In genomic region chr4:3829211-3829953, GRCh38 we compare ENCODE assay signal across 20 cellular contexts.
DNase-seq lines count a peak whose midpoint lies in the region; ATAC-seq, FAIRE-seq and TF ChIP-seq lines count a peak whose summit lies in the region.
"Had no signal": no experiment of that assay in that cellular context is flagged by ENCODE, and none has a peak within 500 bp of the region (broad histone marks: within the 10 kb centered on the region; RNA-seq: fewer than 3 reads in every experiment).

No MANE protein-coding gene starts in this region.

- H3K4me2 ChIP-seq in HepG2 (ENCODE audit: low read depth, low read length) (no peak overlapping the region), neuronal stem cell (ENCODE audit: insufficient read depth, low read length, poor library complexity, severe bottlenecking) (peak overlapping the region; percentile 38)

- H3K23ac ChIP-seq in neuronal stem cell (ENCODE audit: low read depth, low read length, poor library complexity): peak overlapping the region; percentile 92

- TF ChIP-seq EP300 in HepG2 (IDR thresholded peaks at IDR 0.05; ENCODE audit: low read depth in 2 of 2, low read length in 2 of 2) (no peak), HepG2 (CRISPR knock-in tag; IDR thresholded peaks at IDR 0.05; ENCODE audit: borderline replicate concordance) (no peak)

- peak overlapping the region; percentile 87 for H4K91ac ChIP-seq in neuronal stem cell (ENCODE audit: low read depth, low read length, poor library complexity)

- BruUV-seq in HepG2 (replicated peaks; lab: Mats Ljungman, UMichigan): no TSS peak

- peak overlapping the region; percentile 99 for H2AK5ac ChIP-seq in neuronal stem cell (ENCODE audit: low read depth, low read length)

- H2AFZ ChIP-seq in HepG2 (ENCODE audit: low read length): no peak overlapping the region
- no peak overlapping the region for H2AFZ ChIP-seq in neuronal stem cell (ENCODE audit: low read length)

- TF ChIP-seq CTCF in HepG2 (CRISPR knock-in tag; IDR thresholded peaks at IDR 0.05): no peak
- no peak for TF ChIP-seq CTCF in right lobe of liver (IDR thresholded peaks at IDR 0.05)
- no peak for TF ChIP-seq CTCF in chondrocyte (IDR thresholded peaks at IDR 0.05)
- TF ChIP-seq CTCF in nephron progenitor cell (IDR thresholded peaks at IDR 0.05): no peak

- H3K4me3 Mint-ChIP-seq in chondrocyte (ENCODE audit: unreplicated experiment) (no peak overlapping the region), nephron progenitor cell (no peak overlapping the region)
- H3K4me3 Mint-ChIP-seq: B cell; CD14-positive monocyte; CD8-positive, alpha-beta T cell had no signal

- WGBS in HepG2 (ENCODE audit: low lambda C conversion rate): 98% methylated on average over 10 of the region's 20 CpGs
- WGBS in right lobe of liver (ENCODE audit: insufficient coverage, low coverage, low lambda C conversion rate, missing lambda C conversion rate): 95% methylated on average over 8 of the region's 20 CpGs
- WGBS in neuronal stem cell (ENCODE audit: extremely low coverage in 2 of 2, insufficient read length in 2 of 2, insufficient replicate concordance in 1 of 2), 2 donors: no CpG with 5 or more reads among the region's 20 CpGs

- H3K4me1 Mint-ChIP-seq in chondrocyte (ENCODE audit: low read depth): no peaks in the 10 kb centered on the region
- peaks cover 47% of the 10 kb centered on the region for H3K4me1 Mint-ChIP-seq in nephron progenitor cell
- H3K4me1 Mint-ChIP-seq: B cell, CD14-positive monocyte had no signal

- H3K79me2 ChIP-seq in HepG2 (ENCODE audit: insufficient read depth, low read length): no peaks in the 10 kb centered on the region

- H3K27ac ChIP-seq in HepG2 (ENCODE audit: extremely low read length, insufficient read depth, low read length): peak overlapping the region; percentile 91
- no peak overlapping the region for H3K27ac ChIP-seq in right lobe of liver
- H3K27ac ChIP-seq in neuronal stem cell (replicated peaks; ENCODE audit: low read length): no peak overlapping the region
- H3K27ac ChIP-seq: HL-60 had no signal

- no peaks in the 10 kb centered on the region for H3K9me3 Mint-ChIP-seq in chondrocyte (ENCODE audit: low read depth)
- no peaks in the 10 kb centered on the region for H3K9me3 Mint-ChIP-seq in nephron progenitor cell
- H3K9me3 Mint-ChIP-seq: CD14-positive monocyte; CD8-positive, alpha-beta T cell had no signal

- POLR2A ChIA-PET in HepG2 (lab: Yijun Ruan, JAX): interaction anchor here (2.1 to 6.4 kb wide), 4 partner anchors 10 to 64 kb away, joined by 9 to 88 read pairs (median 50); no protein-coding TSS in a partner anchor

- TF ChIP-seq POLR2A in HepG2 (IDR thresholded peaks at IDR 0.05; ENCODE audit: insufficient read depth in 1 of 2, low read depth in 2 of 2, low read length in 2 of 2) (no peak), right lobe of liver (IDR thresholded peaks at IDR 0.05) (no peak)

- no peaks in the 10 kb centered on the region for H3K79me1 ChIP-seq in neuronal stem cell (ENCODE audit: low read depth, low read length)

- H3K36me3 Mint-ChIP-seq in chondrocyte (ENCODE audit: low read depth) (no peaks in the 10 kb centered on the region), nephron progenitor cell (ENCODE audit: low read depth) (no peaks in the 10 kb centered on the region)
- H3K36me3 Mint-ChIP-seq: CD14-positive monocyte; CD8-positive, alpha-beta T cell had no signal

- peak overlapping the region; percentile 21 for H2BK120ac ChIP-seq in neuronal stem cell (ENCODE audit: low read depth, low read length)

- H3K9me3 ChIP-seq in HepG2 (ENCODE audit: low read length) (no peaks in the 10 kb centered on the region), right lobe of liver (no peaks in the 10 kb centered on the region), neuronal stem cell (replicated peaks in 1 of 2; ENCODE audit: control insufficient read depth in 2 of 2, insufficient read depth in 1 of 2, low read depth in 1 of 2, low read length in 2 of 2) (peaks cover 0 to 2% of the 10 kb centered on the region in 2 donors)

- H3K4ac ChIP-seq in neuronal stem cell (ENCODE audit: low read length): peak overlapping the region; percentile 71

- CTCF ChIA-PET in HepG2 (lab: Yijun Ruan, JAX; ENCODE audit: low intra/inter-chr PET ratio, low total read pairs): no interaction called here

- H3K18ac ChIP-seq in neuronal stem cell (ENCODE audit: low read length): peak overlapping the region; percentile 94

- DNase-seq in HepG2 (ENCODE audit: low spot score) (no peak), right lobe of liver (no peak), chondrocyte (ENCODE audit: low spot score) (peak; percentile 88), neuronal stem cell (ENCODE audit: low spot score) (no peak), head of caudate nucleus (no peak), nephron progenitor cell (no peak)
- no peak for DNase-seq in activated CD8-positive, alpha-beta memory T cell treated with anti-CD3 and anti-CD28 coated beads for 24 hours
- DNase-seq: CD8-positive, alpha-beta T cell; DMS153; DMS79 treated with DMSO at 0.1 percent for 48 hours; EL had no signal

- H3K27me3 ChIP-seq in HepG2 (ENCODE audit: control insufficient read depth in 1 of 2, insufficient read depth in 2 of 2, low read length in 2 of 2): no peaks in the 10 kb centered on the region
- H3K27me3 ChIP-seq in right lobe of liver: no peaks in the 10 kb centered on the region
- H3K27me3 ChIP-seq in neuronal stem cell (ENCODE audit: control insufficient read depth in 3 of 3, insufficient read depth in 3 of 3, low read depth in 1 of 3, low read length in 3 of 3): peaks cover 0 to 34% (median 8%) of the 10 kb centered on the region in 3 experiments

- H3K27me3 Mint-ChIP-seq in chondrocyte (ENCODE audit: low read depth) (peaks cover 44% of the 10 kb centered on the region), nephron progenitor cell (ENCODE audit: low read depth, poor library complexity) (peaks cover 18% of the 10 kb centered on the region)

- H2BK5ac ChIP-seq in neuronal stem cell (ENCODE audit: low read length): peak overlapping the region; percentile 76

- H3K27ac Mint-ChIP-seq in chondrocyte (ENCODE audit: unreplicated experiment) (no peak overlapping the region), nephron progenitor cell (no peak overlapping the region)
- H3K27ac Mint-ChIP-seq: B cell; CD8-positive, alpha-beta T cell had no signal

- peak overlapping the region; percentile 28 for H3K14ac ChIP-seq in neuronal stem cell (ENCODE audit: low read length)

- H3K9ac ChIP-seq in HepG2 (ENCODE audit: insufficient read depth, low read depth, low read length) (peak overlapping the region; percentile 71), neuronal stem cell (ENCODE audit: low read depth, low read length, poor library complexity) (peak overlapping the region; percentile 79)

- in situ Hi-C loops in HepG2 (cut with HindIII; ENCODE audit: extremely low pct_ligation_motif_present, low pct_unique_long_range_greater_than_20kb): no loop called here

- peak overlapping the region; percentile 99 for H2BK12ac ChIP-seq in neuronal stem cell (ENCODE audit: low read length)

- H2BK15ac ChIP-seq in neuronal stem cell (ENCODE audit: low read length): peak overlapping the region; percentile 72

- TF ChIP-seq RAD21 in HepG2 (CRISPR knock-in tag; IDR thresholded peaks at IDR 0.05): no peak

- peak overlapping the region; percentile 84 for H4K8ac ChIP-seq in neuronal stem cell (ENCODE audit: low read depth, low read length)

- no peaks in the 10 kb centered on the region for H4K20me1 ChIP-seq in HepG2 (ENCODE audit: insufficient read depth, low read length)

- intact Hi-C loops in HepG2 (cut with micrococcal nuclease; ENCODE audit: unreplicated experiment): loop anchor here (10.0 kb wide), 1 partner anchor 45 kb away; no protein-coding TSS in a partner anchor
- intact Hi-C loops in right lobe of liver (cut with DNase I): loop anchor here in 1 of 2 donors (5.0 kb wide), 1 partner anchor 42 kb away; no protein-coding TSS in a partner anchor
- intact Hi-C loops in head of caudate nucleus (cut with DNase I): no loop called here

- no peak for ATAC-seq in HepG2
- no peak for ATAC-seq in right lobe of liver
- ATAC-seq: CD8-positive, alpha-beta T cell; HCT116 had no signal

- no peaks in the 10 kb centered on the region for H3K36me3 ChIP-seq in HepG2 (replicated peaks in 1 of 2; ENCODE audit: control insufficient read depth in 1 of 2, insufficient read depth in 2 of 2, low read length in 2 of 2)
- H3K36me3 ChIP-seq in right lobe of liver: no peaks in the 10 kb centered on the region
- no peaks in the 10 kb centered on the region for H3K36me3 ChIP-seq in neuronal stem cell (replicated peaks in 1 of 2; ENCODE audit: control insufficient read depth in 2 of 2, insufficient read depth in 2 of 2, low read length in 2 of 2)

- H3K4me1 ChIP-seq in HepG2 (ENCODE audit: insufficient read depth, low read length) (peaks cover 100% of the 10 kb centered on the region), right lobe of liver (peaks cover 0 to 27% (median 9%) of the 10 kb centered on the region in 4 donors), neuronal stem cell (ENCODE audit: control insufficient read depth in 2 of 2, insufficient read depth in 1 of 2, low read depth in 1 of 2, low read length in 2 of 2) (peaks cover 0 to 32% of the 10 kb centered on the region in 2 donors)

- no peak for FAIRE-seq in HepG2 (lab: Jason Lieb, UNC)
- FAIRE-seq: A204.1, D721Med, G401.6, GM12891, H54 had no signal

- H3K4me3 ChIP-seq in HepG2 (replicated peaks in 1 of 3; ENCODE audit: insufficient read depth in 1 of 3, low read depth in 2 of 3, low read length in 3 of 3) (no peak overlapping the region), right lobe of liver (no peak overlapping the region), neuronal stem cell (ENCODE audit: low read length in 2 of 2) (peak overlapping the region in 1 of 2 donors; percentile 0)

TF ChIP-seq in HepG2, 621 proteins besides CTCF, POLR2A, EP300 and RAD21 (continues in another document):
- peak; percentile 20 for TF ChIP-seq HNRNPLL (IDR thresholded peaks at IDR 0.05; ENCODE audit: low read depth, low read length, poor library complexity, severe bottlenecking)
- no peak for TF ChIP-seq ZNF672 (CRISPR knock-in tag; IDR thresholded peaks at IDR 0.05)
- TF ChIP-seq JUND (CRISPR knock-in tag; IDR thresholded peaks at IDR 0.05): 0 out of 2 replicates have a peak, but pooled peaks have one; percentile 15
- TF ChIP-seq HNRNPL (IDR thresholded peaks at IDR 0.05; ENCODE audit: low read depth, low read length): peak; percentile 70
- TF ChIP-seq SIX1 (CRISPR knock-in tag; IDR thresholded peaks at IDR 0.05; ENCODE audit: borderline replicate concordance): no peak
- TF ChIP-seq ZNF224 (CRISPR knock-in tag; IDR thresholded peaks at IDR 0.05): no peak
- no peak for TF ChIP-seq ZMYM3 (CRISPR knock-in tag; IDR thresholded peaks at IDR 0.05)
